Comparison of ENCODE assay signal across 31 cellular contexts in the genomic region with DNA sequence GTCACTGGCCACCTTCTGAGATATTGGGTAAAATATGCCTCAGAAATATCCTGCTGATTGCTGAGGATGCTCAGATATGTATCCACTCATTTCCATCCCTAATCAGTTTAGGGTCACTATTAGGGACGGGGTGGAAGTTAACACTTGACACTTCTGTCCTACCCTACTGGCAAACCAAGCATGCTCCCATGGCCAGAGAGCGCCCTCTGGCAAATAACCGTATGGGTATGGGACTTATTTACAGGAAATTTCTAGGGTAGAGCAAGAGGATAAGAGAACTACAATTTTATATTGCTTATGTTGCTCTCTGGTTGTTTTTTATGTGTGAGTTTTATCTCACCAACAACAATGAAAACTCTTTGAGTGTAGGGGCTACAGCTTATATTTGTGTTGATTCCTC.
"Had no signal": no experiment of that assay in that cellular context is flagged by ENCODE, and none has a peak within 500 bp of the region (broad histone marks: within the 10 kb centered on the region; RNA-seq: fewer than 3 reads in every experiment).

No MANE protein-coding gene starts in this region.

- H3K9me3 Mint-ChIP-seq: activated CD4-positive, alpha-beta T cell treated with anti-CD3 and anti-CD28 coated beads, Interleukin-2, amount 10 ng/mL, durations not matched to agents 7 days and 5 days; activated CD8-positive, alpha-beta T cell treated with anti-CD3 and anti-CD28 coated beads for 36 hours; stimulated activated naive B cell treated with anti-CD40 and anti-IgM and Interleukin-4, amounts not matched to agents 10 μg/mL and 1 μg/mL and 100 μg/mL, for 72 hours; T-helper 2 cell treated with Interferon-gamma antibody and Interleukin-4, amounts not matched to agents 5 μg/mL and 100 μg/mL, for 36 hours had no signal

- H3K27me3 ChIP-seq: body of pancreas, hepatocyte, stomach, suprapubic skin, tibial artery, upper lobe of right lung had no signal

- H3K36me3 ChIP-seq: pancreas, prostate gland, stomach, suprapubic skin, tibial artery, upper lobe of right lung had no signal

- H3K4me3 Mint-ChIP-seq: activated CD4-positive, alpha-beta T cell treated with anti-CD3 and anti-CD28 coated beads, Interleukin-2, amount 10 ng/mL, durations not matched to agents 7 days and 5 days; activated CD8-positive, alpha-beta memory T cell treated with anti-CD3 and anti-CD28 coated beads, Interleukin-2, amount 10 ng/mL, durations not matched to agents 7 days and 5 days; activated CD8-positive, alpha-beta T cell treated with anti-CD3 and anti-CD28 coated beads for 36 hours; activated naive CD8-positive, alpha-beta T cell; immature natural killer cell; mesothelial cell of epicardium; naive thymus-derived CD4-positive, alpha-beta T cell; stimulated activated naive B cell treated with anti-CD40 and anti-IgM and Interleukin-4, amounts not matched to agents 10 μg/mL and 1 μg/mL and 100 μg/mL, for 72 hours; T-helper 2 cell treated with Interferon-gamma antibody and Interleukin-4, amounts not matched to agents 5 μg/mL and 100 μg/mL, for 36 hours had no signal

- H3K27ac Mint-ChIP-seq: activated CD4-positive, alpha-beta T cell treated with anti-CD3 and anti-CD28 coated beads, Interleukin-2, amount 10 ng/mL, durations not matched to agents 7 days and 5 days; activated CD8-positive, alpha-beta memory T cell treated with anti-CD3 and anti-CD28 coated beads, Interleukin-2, amount 10 ng/mL, durations not matched to agents 7 days and 5 days; activated CD8-positive, alpha-beta T cell treated with anti-CD3 and anti-CD28 coated beads for 36 hours; activated naive CD8-positive, alpha-beta T cell; immature natural killer cell; mesothelial cell of epicardium; naive thymus-derived CD4-positive, alpha-beta T cell; stimulated activated naive B cell treated with anti-CD40 and anti-IgM and Interleukin-4, amounts not matched to agents 10 μg/mL and 1 μg/mL and 100 μg/mL, for 72 hours; T-helper 2 cell treated with Interferon-gamma antibody and Interleukin-4, amounts not matched to agents 5 μg/mL and 100 μg/mL, for 36 hours had no signal

- ATAC-seq: activated CD8-positive, alpha-beta memory T cell treated with anti-CD3 and anti-CD28 coated beads, Interleukin-2, amount 10 ng/mL, durations not matched to agents 7 days and 5 days; activated CD8-positive, alpha-beta T cell treated with anti-CD3 and anti-CD28 coated beads for 36 hours; body of pancreas; left colon; naive thymus-derived CD4-positive, alpha-beta T cell; pancreas; stimulated activated naive B cell treated with anti-CD40 and anti-IgM and Interleukin-4, amounts not matched to agents 10 μg/mL and 1 μg/mL and 100 μg/mL, for 72 hours; upper lobe of right lung had no signal

- H3K4me1 ChIP-seq: body of pancreas, pancreas, prostate gland, stomach, suprapubic skin, tibial artery, upper lobe of right lung had no signal

- DNase-seq: activated CD4-positive, alpha-beta T cell treated with anti-CD3 and anti-CD28 coated beads for 1 hour; activated CD4-positive, alpha-beta T cell treated with anti-CD3 and anti-CD28 coated beads, Interleukin-2, amount 10 ng/mL, durations not matched to agents 7 days and 5 days; activated CD8-positive, alpha-beta memory T cell treated with anti-CD3 and anti-CD28 coated beads, Interleukin-2, amount 10 ng/mL, durations not matched to agents 7 days and 5 days; activated CD8-positive, alpha-beta T cell treated with anti-CD3 and anti-CD28 coated beads for 36 hours; activated effector memory CD4-positive, alpha-beta T cell treated with Interleukin-2 at 50 U/mL for 16 hours; activated naive CD4-positive, alpha-beta T cell treated with Interleukin-2 at 50 U/mL for 16 hours; activated T-cell treated with anti-CD3 and anti-CD28 coated beads, Interleukin-2, amount 50 U/mL, for 48 hours; anterior cingulate cortex; dermis blood vessel endothelial cell; effector CD4-positive, alpha-beta T cell; immature natural killer cell; kidney; left colon; mammary epithelial cell; naive thymus-derived CD4-positive, alpha-beta T cell; nucleus accumbens; pancreas; stimulated activated CD4-positive, alpha-beta T cell treated with anti-CD3 and anti-CD28 coated beads, Interleukin-15, amount 100 ng/mL, for 24 hours; stimulated activated CD4-positive, alpha-beta T cell treated with anti-CD3 and anti-CD28 coated beads, Interleukin-2, amount 100 ng/mL, for 24 hours; stimulated activated naive B cell treated with anti-CD40 and anti-IgM and Interleukin-4, amounts not matched to agents 10 μg/mL and 1 μg/mL and 100 μg/mL, for 72 hours; stomach; T-helper 1 cell; tibial artery; upper lobe of right lung had no signal

- H3K27ac ChIP-seq: body of pancreas, hepatocyte, pancreas, prostate gland, stomach, suprapubic skin, tibial artery, upper lobe of right lung had no signal

- H3K4me3 ChIP-seq: body of pancreas, hepatocyte, pancreas, prostate gland, stomach, suprapubic skin, tibial artery, upper lobe of right lung had no signal

- H3K36me3 Mint-ChIP-seq: activated CD8-positive, alpha-beta memory T cell treated with anti-CD3 and anti-CD28 coated beads, Interleukin-2, amount 10 ng/mL, durations not matched to agents 7 days and 5 days; activated naive CD8-positive, alpha-beta T cell; immature natural killer cell; mesothelial cell of epicardium; naive thymus-derived CD4-positive, alpha-beta T cell; stimulated activated naive B cell treated with anti-CD40 and anti-IgM and Interleukin-4, amounts not matched to agents 10 μg/mL and 1 μg/mL and 100 μg/mL, for 72 hours had no signal

- H3K9me3 ChIP-seq: body of pancreas, pancreas, prostate gland, suprapubic skin, upper lobe of right lung had no signal

- H3K4me1 Mint-ChIP-seq: activated CD4-positive, alpha-beta T cell treated with anti-CD3 and anti-CD28 coated beads, Interleukin-2, amount 10 ng/mL, durations not matched to agents 7 days and 5 days; activated CD8-positive, alpha-beta memory T cell treated with anti-CD3 and anti-CD28 coated beads, Interleukin-2, amount 10 ng/mL, durations not matched to agents 7 days and 5 days; immature natural killer cell; mesothelial cell of epicardium; naive thymus-derived CD4-positive, alpha-beta T cell; stimulated activated naive B cell treated with anti-CD40 and anti-IgM and Interleukin-4, amounts not matched to agents 10 μg/mL and 1 μg/mL and 100 μg/mL, for 72 hours had no signal

- H3K27me3 Mint-ChIP-seq: activated CD4-positive, alpha-beta T cell treated with anti-CD3 and anti-CD28 coated beads, Interleukin-2, amount 10 ng/mL, durations not matched to agents 7 days and 5 days; activated CD8-positive, alpha-beta memory T cell treated with anti-CD3 and anti-CD28 coated beads, Interleukin-2, amount 10 ng/mL, durations not matched to agents 7 days and 5 days; activated naive CD8-positive, alpha-beta T cell; naive thymus-derived CD4-positive, alpha-beta T cell had no signal
